8 cellular contexts compared by ENCODE assay signal in genomic region chr11:8682219-8683114, GRCh38.
DNase-seq lines count a peak whose midpoint lies in the region; ATAC-seq and TF ChIP-seq lines count a peak whose summit lies in the region.

Gene RPL27A (plus strand): TSS chr11:8682792. CDS start chr11:8682814, 22 bp downstream.
Gene TRIM66 (minus strand): TSS chr11:8682665. CDS start chr11:8672274, 10,391 bp downstream.

- ATAC-seq in GM18517 (IDR thresholded peaks at IDR 0.05; ENCODE audit: unreplicated experiment) (peak; percentile 93), HG03039 (IDR thresholded peaks at IDR 0.05; ENCODE audit: unreplicated experiment) (peak; percentile 91)

- DNase-seq in NCI-H2081 (lab: John Stamatoyannopoulos, UW): peak; percentile 94 to 96
- peak; percentile 99 for DNase-seq in T-helper 9 cell
- DNase-seq in astrocyte of the cerebellum (ENCODE audit: low read depth): peak; percentile 91
- DNase-seq in hippocampal formation (lab: John Stamatoyannopoulos, UW): peak; percentile 92 to 96
- peak; percentile 79 for DNase-seq in retinal pigment epithelial cell (ENCODE audit: low read depth)
- no peak for DNase-seq in epidermal melanocyte (ENCODE audit: insufficient read length, low spot score)

- in situ Hi-C loops in astrocyte of the cerebellum (cut with HindIII; ENCODE audit: low sequenced_read_pairs): no loop called here

- H3K4me3 ChIP-seq in astrocyte of the cerebellum (ENCODE audit: low read depth, low read length): peak within 1 kb of the TSS; percentile 97
- peak within 1 kb of the TSS; percentile 97 for H3K4me3 ChIP-seq in retinal pigment epithelial cell (ENCODE audit: low read length)

- TF ChIP-seq CTCF in astrocyte of the cerebellum (IDR thresholded peaks at IDR 0.05; ENCODE audit: low read depth, low read length, missing control alignments) (no peak), retinal pigment epithelial cell (conservative IDR thresholded peaks at IDR 0.05; ENCODE audit: low read depth, low read length) (no peak)
